ENCODE assay signal across 12 cellular contexts in the genomic region with DNA sequence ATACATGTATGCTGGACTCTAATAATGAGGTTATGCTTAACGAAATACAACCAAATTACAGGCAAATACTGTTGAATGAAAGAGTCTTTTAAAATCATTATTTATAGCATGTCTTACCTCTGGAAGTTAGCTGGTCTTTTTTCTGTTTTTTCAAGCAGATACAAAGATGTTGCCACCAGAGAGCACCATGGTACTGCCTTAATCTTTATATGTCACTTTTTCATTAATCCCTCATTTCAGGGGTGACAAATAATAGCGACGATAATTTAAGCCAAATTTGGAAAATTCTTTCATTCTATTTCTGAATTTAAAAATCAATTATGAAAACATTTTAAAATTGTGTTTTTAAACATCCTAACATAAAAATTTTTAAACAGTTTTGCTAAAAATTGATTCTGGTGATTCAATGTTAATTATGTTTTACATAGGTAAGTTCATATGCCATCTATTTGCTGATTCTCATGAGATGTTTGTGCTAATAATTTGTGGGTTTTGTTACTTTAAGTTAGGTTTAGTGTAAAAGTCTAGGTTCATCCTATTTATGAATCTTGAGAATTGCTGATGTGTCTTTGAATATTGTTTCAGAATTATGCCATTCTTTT.
A peak's percentile ranks its signal among the peaks of the same experiment; 100 is the strongest.
DNase-seq lines count a peak whose midpoint lies in the region; ATAC-seq, FAIRE-seq and TF ChIP-seq lines count a peak whose summit lies in the region.
"Had no signal": no experiment of that assay in that cellular context is flagged by ENCODE, and none has a peak within 500 bp of the region (broad histone marks: within the 10 kb centered on the region; RNA-seq: fewer than 3 reads in every experiment).

No MANE protein-coding gene starts in this region.

- TF ChIP-seq CTCF in astrocyte (IDR thresholded peaks at IDR 0.05; ENCODE audit: insufficient read depth, low read depth, low read length), result peak; percentile 9
- no peak for TF ChIP-seq CTCF in lung (IDR thresholded peaks at IDR 0.05; ENCODE audit: control extremely low read depth, extremely low read depth)

- no peaks in the 10 kb centered on the region for H3K27me3 ChIP-seq in astrocyte (ENCODE audit: insufficient read depth, low read length)
- H3K27me3 ChIP-seq in lung (ENCODE audit: control insufficient read depth, insufficient read depth), result no peaks in the 10 kb centered on the region

- H3K4me3 ChIP-seq in astrocyte (ENCODE audit: insufficient read depth, low read depth, low read length), result no peak overlapping the region
- no peak overlapping the region for H3K4me3 ChIP-seq in lung
- H3K4me3 ChIP-seq: HAP-1 had no signal

- H4K20me1 ChIP-seq in astrocyte (ENCODE audit: insufficient read depth, low read length), result no peaks in the 10 kb centered on the region

- H3K4me1 ChIP-seq in astrocyte (ENCODE audit: insufficient read depth, low read length), result no peaks in the 10 kb centered on the region
- no peaks in the 10 kb centered on the region for H3K4me1 ChIP-seq in lung (ENCODE audit: control insufficient read depth in 2 of 2, insufficient read depth in 2 of 2, low read length in 2 of 2)

- H3K9me3 ChIP-seq in astrocyte (ENCODE audit: insufficient read depth, low read depth, low read length) (no peaks in the 10 kb centered on the region), lung (ENCODE audit: control insufficient read depth in 2 of 2, insufficient read depth in 1 of 2, low read length in 1 of 2) (no peaks in the 10 kb centered on the region)
- H3K9me3 ChIP-seq: HAP-1 had no signal

- H3K9me3 Mint-ChIP-seq in astrocyte (ENCODE audit: unreplicated experiment), result no peaks in the 10 kb centered on the region

- no peaks in the 10 kb centered on the region for H3K36me3 Mint-ChIP-seq in astrocyte (ENCODE audit: low read depth, unreplicated experiment)
- H3K36me3 Mint-ChIP-seq: naive B cell had no signal

- H3K4me3 Mint-ChIP-seq in astrocyte (ENCODE audit: unreplicated experiment), result no peak overlapping the region
- H3K4me3 Mint-ChIP-seq: naive B cell had no signal

- H3K27ac Mint-ChIP-seq in astrocyte (ENCODE audit: unreplicated experiment), result no peak overlapping the region
- H3K27ac Mint-ChIP-seq: naive B cell had no signal

- H3K27me3 Mint-ChIP-seq in astrocyte (ENCODE audit: low read depth, unreplicated experiment), result peaks cover 4% of the 10 kb centered on the region

- ATAC-seq in lung (ENCODE audit: insufficient read depth, low FRiP score) (peak; percentile 27), GM18517 (IDR thresholded peaks at IDR 0.05; ENCODE audit: unreplicated experiment) (no peak)

- 52 to 54% methylated on average over 3 of the region's 3 CpGs for WGBS in lung, 2 donors

- no peaks in the 10 kb centered on the region for H3K4me1 Mint-ChIP-seq in astrocyte (ENCODE audit: low read depth, unreplicated experiment)
- H3K4me1 Mint-ChIP-seq: naive B cell had no signal

- no peak overlapping the region for H2AFZ ChIP-seq in astrocyte (ENCODE audit: low read depth, low read length)

- no peak for FAIRE-seq in astrocyte (lab: Jason Lieb, UNC)

- H3K9ac ChIP-seq in astrocyte (ENCODE audit: low read length), result no peak overlapping the region

- DNase-seq in COR-L47 (lab: John Stamatoyannopoulos, UW), result peak; percentile 14
- peak; percentile 36 for DNase-seq in LHCN-M2 (ENCODE audit: low read depth)
- DNase-seq in astrocyte (ENCODE audit: low read depth), result no peak
- no peak for DNase-seq in lung (ENCODE audit: low spot score)
- DNase-seq in H4 (ENCODE audit: low spot score), result no peak
- no peak for DNase-seq in activated naive CD4-positive, alpha-beta T cell treated with Interleukin-2 at 50 U/mL for 16 hours
- no peak for DNase-seq in activated CD8-positive, alpha-beta memory T cell treated with anti-CD3 and anti-CD28 coated beads for 24 hours
- DNase-seq: effector CD4-positive, alpha-beta T cell; naive B cell; stimulated activated CD8-positive, alpha-beta memory T cell treated with anti-CD3 and anti-CD28 coated beads, Interleukin-4, amount 100 ng/mL, for 48 hours had no signal

- H3K36me3 ChIP-seq in astrocyte (ENCODE audit: insufficient read depth, low read length) (no peaks in the 10 kb centered on the region), lung (ENCODE audit: control insufficient read depth in 2 of 2, insufficient read depth in 2 of 2, low read length in 2 of 2) (no peaks in the 10 kb centered on the region)
- H3K36me3 ChIP-seq: HAP-1 had no signal

- no peak overlapping the region for H3K4me2 ChIP-seq in astrocyte (ENCODE audit: low read length)

- H3K27ac ChIP-seq in astrocyte (ENCODE audit: low read depth, low read length) (no peak overlapping the region), lung (ENCODE audit: low read depth in 1 of 2, low read length in 1 of 2) (no peak overlapping the region)

- H3K79me2 ChIP-seq in astrocyte (ENCODE audit: insufficient read depth, low read length), result no peaks in the 10 kb centered on the region

Comparison
In these comparisons a context has a peak if more than half of its experiments do, and no peak if none do; other contexts are left out.
1. DNase-seq: peak in COR-L47 (single experiment) and LHCN-M2 (single experiment); none in astrocyte (single experiment), lung (single experiment), H4 (single experiment), activated naive CD4-positive, alpha-beta T cell treated with Interleukin-2 at 50 U/mL for 16 hours (single experiment) and activated CD8-positive, alpha-beta memory T cell treated with anti-CD3 and anti-CD28 coated beads for 24 hours (single experiment).